8 cellular contexts compared by ENCODE assay signal in the genomic region with DNA sequence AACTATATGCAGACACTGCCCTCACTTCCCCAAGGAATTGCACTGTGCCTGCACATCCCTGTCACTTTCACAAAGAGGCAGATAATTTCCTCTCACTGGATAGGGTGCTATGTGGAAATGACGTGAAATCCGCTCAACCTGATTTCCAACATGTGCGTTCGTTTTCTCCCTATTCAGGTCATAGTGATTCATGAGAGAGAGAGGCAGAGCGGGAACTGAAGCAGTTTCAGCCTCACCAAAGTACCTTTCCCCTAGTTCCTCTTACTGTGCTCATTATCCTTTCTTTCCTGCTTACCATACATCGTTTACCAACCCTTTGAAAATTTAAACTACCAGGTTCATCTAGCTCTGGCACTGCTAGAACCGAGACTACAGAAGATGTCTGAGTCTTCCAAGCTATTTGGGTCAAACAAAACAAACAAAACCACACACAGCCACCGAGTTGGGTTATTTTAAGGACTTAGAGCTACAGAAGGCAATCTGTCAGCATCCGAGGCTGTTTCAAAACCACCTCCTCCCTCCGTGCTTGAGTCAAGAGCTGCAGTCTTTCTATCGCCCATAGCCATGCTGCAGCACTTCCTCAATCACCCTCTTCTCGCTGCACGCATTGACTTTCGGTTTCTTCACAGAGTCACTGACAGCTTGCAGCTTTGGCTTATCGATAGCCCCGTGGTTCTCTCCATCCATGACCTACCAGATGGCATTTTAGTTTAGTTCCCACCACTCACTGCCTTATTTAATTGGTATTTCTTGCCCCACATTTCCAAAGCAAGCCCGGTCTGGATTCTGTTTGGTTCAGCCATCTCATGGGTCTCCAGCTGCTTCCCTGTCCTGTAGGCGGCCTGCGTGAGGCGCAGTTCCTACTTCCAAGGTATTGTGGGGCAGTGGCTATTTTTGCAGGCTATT.
DNase-seq lines count a peak whose midpoint lies in the region; ATAC-seq and TF ChIP-seq lines count a peak whose summit lies in the region.

No MANE protein-coding gene starts in this region.

- peak; percentile 24; the same call in 1 of the 2 replicates for TF ChIP-seq CTCF in AG10803 (conservative IDR thresholded peaks at IDR 0.05; ENCODE audit: low read length)

- DNase-seq in AG10803 (ENCODE audit: low read depth) (peak; percentile 4), NOMO-1 (lab: John Stamatoyannopoulos, UW; ENCODE audit: unreplicated experiment in 2 of 2) (peak; percentile 76 to 94), foreskin melanocyte (peak; percentile 5), NCI-H2171 (lab: John Stamatoyannopoulos, UW) (no peak)
- DNase-seq in activated CD8-positive, alpha-beta memory T cell treated with anti-CD3 and anti-CD28 coated beads, Interleukin-2, amount 50 U/mL, for 48 hours = peak; percentile 69
- DNase-seq in stimulated activated CD4-positive, alpha-beta T cell treated with anti-CD3 and anti-CD28 coated beads, Interleukin-12 subunit alpha, Interleukin-12 subunit beta, amount 100 ng/mL, for 24 hours (ENCODE audit: low read depth in 2 of 2) = peak; percentile 29 to 48

- peak; percentile 98 for ATAC-seq in GM19035 (IDR thresholded peaks at IDR 0.05; ENCODE audit: unreplicated experiment)
- peak; percentile 96 for ATAC-seq in HG03175 (IDR thresholded peaks at IDR 0.05; ENCODE audit: unreplicated experiment)

- H3K4me3 ChIP-seq in AG10803 (ENCODE audit: low read length) = peak overlapping the region; percentile 56
